In the genomic region with DNA sequence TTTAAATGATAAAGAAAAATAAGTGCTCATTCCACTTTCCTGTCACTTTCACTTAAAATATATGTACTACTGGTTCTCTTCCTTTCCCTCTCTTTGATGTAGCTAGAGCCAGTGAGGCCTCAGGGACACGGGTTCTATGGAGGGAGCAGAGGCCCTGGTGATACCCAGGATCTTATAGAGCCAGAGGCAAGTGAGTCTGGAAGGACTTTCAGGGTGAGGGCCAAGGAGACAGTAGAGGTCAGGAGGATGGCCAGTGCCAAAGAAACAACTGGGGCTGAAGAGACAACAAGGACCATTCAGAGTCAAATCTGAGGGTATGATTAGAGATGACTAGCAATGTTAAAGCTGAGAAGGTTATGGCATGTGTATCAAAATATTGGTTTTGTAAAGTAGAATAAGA, we compare ENCODE assay signal across 15 cellular contexts.
DNase-seq lines count a peak whose midpoint lies in the region; ATAC-seq, FAIRE-seq and TF ChIP-seq lines count a peak whose summit lies in the region.
"Had no signal": no experiment of that assay in that cellular context is flagged by ENCODE, and none has a peak within 500 bp of the region (broad histone marks: within the 10 kb centered on the region; RNA-seq: fewer than 3 reads in every experiment).

No MANE protein-coding gene starts in this region.

- no peak for TF ChIP-seq POLR2A in upper lobe of left lung (IDR thresholded peaks at IDR 0.05)

- no peak overlapping the region for H3K27ac ChIP-seq in keratinocyte (ENCODE audit: control insufficient read depth, insufficient read depth, low read length)
- H3K27ac ChIP-seq in upper lobe of left lung = no peak overlapping the region
- H3K27ac ChIP-seq: BLaER1 had no signal

- peak; percentile 32 for FAIRE-seq in keratinocyte (lab: Jason Lieb, UNC)

- no peaks in the 10 kb centered on the region for H4K20me1 ChIP-seq in keratinocyte (ENCODE audit: control insufficient read depth, extremely low read depth, insufficient read depth, low read length)
- H4K20me1 ChIP-seq: BLaER1 had no signal

- H3K27me3 ChIP-seq in keratinocyte (ENCODE audit: control insufficient read depth, extremely low read depth, insufficient read depth, low read length) (no peaks in the 10 kb centered on the region), upper lobe of left lung (no peaks in the 10 kb centered on the region)
- H3K27me3 ChIP-seq: BLaER1 had no signal

- H2AFZ ChIP-seq in keratinocyte (ENCODE audit: control insufficient read depth, low read length) = no peak overlapping the region

- no peak overlapping the region for H3K9ac ChIP-seq in keratinocyte (ENCODE audit: control insufficient read depth, extremely low read depth, insufficient read depth, low read length)
- H3K9ac ChIP-seq: BLaER1 had no signal

- no peak for TF ChIP-seq CTCF in keratinocyte (optimal IDR thresholded peaks at IDR 0.05 in 1 of 3, IDR thresholded peaks at IDR 0.05 in 1 of 3, conservative IDR thresholded peaks at IDR 0.05 in 1 of 3; ENCODE audit: extremely low read depth in 1 of 3, insufficient read depth in 2 of 3, low read length in 3 of 3)
- no peak for TF ChIP-seq CTCF in upper lobe of left lung (IDR thresholded peaks at IDR 0.05)

- H3K4me1 ChIP-seq in keratinocyte (ENCODE audit: control insufficient read depth, extremely low read depth, insufficient read depth, low read length) (no peaks in the 10 kb centered on the region), upper lobe of left lung (no peaks in the 10 kb centered on the region)
- H3K4me1 ChIP-seq: BLaER1, HAP-1 had no signal

- no peaks in the 10 kb centered on the region for H3K79me2 ChIP-seq in keratinocyte (ENCODE audit: control insufficient read depth, insufficient read depth, low read length)

- no peak for TF ChIP-seq EP300 in upper lobe of left lung (IDR thresholded peaks at IDR 0.05)

- H3K4me3 ChIP-seq in keratinocyte (ENCODE audit: control insufficient read depth in 2 of 3, extremely low read depth in 1 of 3, insufficient read depth in 2 of 3, low read depth in 1 of 3, low read length in 3 of 3) (no peak overlapping the region), upper lobe of left lung (no peak overlapping the region)
- H3K4me3 ChIP-seq: BLaER1, HAP-1 had no signal

- H3K36me3 ChIP-seq in keratinocyte (ENCODE audit: control insufficient read depth in 2 of 2, extremely low read depth in 1 of 2, insufficient read depth in 2 of 2, low read length in 2 of 2) = no peaks in the 10 kb centered on the region
- H3K36me3 ChIP-seq in upper lobe of left lung = no peaks in the 10 kb centered on the region
- H3K36me3 ChIP-seq: BLaER1, HAP-1 had no signal

- intact Hi-C loops in Right ventricle myocardium inferior (cut with DNase I) (no loop called here), cardiac septum (cut with DNase I) (no loop called here)

- 48 to 56% methylated on average over 1 of the region's 1 CpG for WGBS in upper lobe of left lung, 2 donors

- no peaks in the 10 kb centered on the region for H3K9me1 ChIP-seq in keratinocyte (ENCODE audit: control insufficient read depth, extremely low read depth, insufficient read depth, low read length)

- DNase-seq in Right ventricle myocardium inferior (ENCODE audit: missing footprints) (peak; percentile 37), cardiac septum (ENCODE audit: low spot score) (no peak), RPMI8226 (peak; percentile 17), keratinocyte (ENCODE audit: low read depth, low spot score) (no peak), upper lobe of left lung (no peak), LoVo (ENCODE audit: low spot score) (no peak), SHP77 (lab: John Stamatoyannopoulos, UW) (no peak)
- DNase-seq in stimulated activated CD8-positive, alpha-beta memory T cell treated with anti-CD3 and anti-CD28 coated beads, Interleukin-4, amount 100 ng/mL, for 48 hours = no peak
- DNase-seq: 8988T; AML-193; CD4-positive, CD25-positive, alpha-beta regulatory T cell; DMS53; GF-D8 had no signal

- H3K9me3 ChIP-seq in keratinocyte (ENCODE audit: control insufficient read depth, low read depth, low read length) = peaks cover 3% of the 10 kb centered on the region
- no peaks in the 10 kb centered on the region for H3K9me3 ChIP-seq in upper lobe of left lung
- H3K9me3 ChIP-seq: BLaER1, HAP-1 had no signal

- dilution Hi-C loops in keratinocyte (cut with MboI; ENCODE audit: extremely low pct_ligation_motif_present, low sequenced_read_pairs) = no loop called here

- ATAC-seq in Right ventricle myocardium inferior = no peak
- ATAC-seq in upper lobe of left lung (ENCODE audit: low FRiP score in 2 of 2) = peak; percentile 43 to 46

- H3K4me2 ChIP-seq in keratinocyte (ENCODE audit: control insufficient read depth, extremely low read depth, insufficient read depth, low read depth, low read length) = no peak overlapping the region
- H3K4me2 ChIP-seq: BLaER1 had no signal

Comparison
In these comparisons a context has a peak if more than half of its experiments do, and no peak if none do; other contexts are left out.
1. DNase-seq: peak in Right ventricle myocardium inferior (single experiment) and RPMI8226 (single experiment); none in cardiac septum (single experiment), keratinocyte (single experiment), upper lobe of left lung (0 of 2), stimulated activated CD8-positive, alpha-beta memory T cell treated with anti-CD3 and anti-CD28 coated beads, Interleukin-4, amount 100 ng/mL, for 48 hours (single experiment), LoVo (single experiment) and SHP77 (0 of 2).